Comparison of ENCODE assay signal across 17 cellular contexts in genomic region chr3:61594978-61595687, GRCh38. TPM values are rescaled to one million over a fixed set of nuclear protein-coding genes. Genes with fewer than 3 reads are reported as not detected.
DNase-seq lines count a peak whose midpoint lies in the region; ATAC-seq and TF ChIP-seq lines count a peak whose summit lies in the region.
"Had no signal": no experiment of that assay in that cellular context is flagged by ENCODE, and none has a peak within 500 bp of the region (broad histone marks: within the 10 kb centered on the region; RNA-seq: fewer than 3 reads in every experiment).

No MANE protein-coding gene starts in this region.

- no peaks in the 10 kb centered on the region for H3K27me3 ChIP-seq in gastroesophageal sphincter
- H3K27me3 ChIP-seq: left lung had no signal

- POLR2A ChIA-PET in WTC11 (lab: Charles Lee): no interaction called here

- TF ChIP-seq EP300 in gastroesophageal sphincter (IDR thresholded peaks at IDR 0.05): no peak

- H3K4me1 ChIP-seq in gastroesophageal sphincter: peaks cover 0 to 22% (median 0%) of the 10 kb centered on the region in 3 donors
- H3K4me1 ChIP-seq: left lung had no signal

- peaks cover 75% of the 10 kb centered on the region for H3K4me1 Mint-ChIP-seq in WTC11
- H3K4me1 Mint-ChIP-seq in activated T-helper 17 cell treated with anti-CD3 and anti-CD28 coated beads, Interleukin-2, amount 50 U/mL, for 72 hours: no peaks in the 10 kb centered on the region
- H3K4me1 Mint-ChIP-seq: naive thymus-derived CD4-positive, alpha-beta T cell; stimulated activated effector memory CD8-positive, alpha-beta T cell treated with anti-CD3 and anti-CD28 coated beads, Interleukin-12 subunit alpha, Interleukin-12 subunit beta, amount 100 ng/mL, for 72 hours had no signal

- H3K9me3 Mint-ChIP-seq in WTC11: no peaks in the 10 kb centered on the region
- H3K9me3 Mint-ChIP-seq in activated T-helper 17 cell treated with anti-CD3 and anti-CD28 coated beads, Interleukin-2, amount 50 U/mL, for 72 hours: peaks cover 4% of the 10 kb centered on the region

- H3K27me3 Mint-ChIP-seq in WTC11 (ENCODE audit: low read depth): no peaks in the 10 kb centered on the region
- no peaks in the 10 kb centered on the region for H3K27me3 Mint-ChIP-seq in activated T-helper 17 cell treated with anti-CD3 and anti-CD28 coated beads, Interleukin-2, amount 50 U/mL, for 72 hours

- TF ChIP-seq CTCF in WTC11 (IDR thresholded peaks at IDR 0.05) (no peak), gastroesophageal sphincter (IDR thresholded peaks at IDR 0.05) (no peak), GM10266 (IDR thresholded peaks at IDR 0.05; ENCODE audit: control insufficient read depth, insufficient read depth, low read depth, missing control alignments) (no peak)

- CTCF ChIA-PET in WTC11 (lab: Charles Lee): no interaction called here

- H3K27ac Mint-ChIP-seq in WTC11: peak overlapping the region; percentile 47
- H3K27ac Mint-ChIP-seq in activated T-helper 17 cell treated with anti-CD3 and anti-CD28 coated beads, Interleukin-2, amount 50 U/mL, for 72 hours: no peak overlapping the region
- H3K27ac Mint-ChIP-seq: naive thymus-derived CD4-positive, alpha-beta T cell; stimulated activated effector memory CD8-positive, alpha-beta T cell treated with anti-CD3 and anti-CD28 coated beads, Interleukin-12 subunit alpha, Interleukin-12 subunit beta, amount 100 ng/mL, for 72 hours had no signal

- TF ChIP-seq POLR2A in gastroesophageal sphincter (IDR thresholded peaks at IDR 0.05): no peak

- H3K9me3 ChIP-seq in gastroesophageal sphincter: no peaks in the 10 kb centered on the region
- H3K9me3 ChIP-seq: left lung had no signal

- H3K36me3 Mint-ChIP-seq in WTC11: no peaks in the 10 kb centered on the region; the same call in 1 of the 2 replicates
- no peaks in the 10 kb centered on the region for H3K36me3 Mint-ChIP-seq in activated T-helper 17 cell treated with anti-CD3 and anti-CD28 coated beads, Interleukin-2, amount 50 U/mL, for 72 hours (ENCODE audit: low read depth)
- H3K36me3 Mint-ChIP-seq: naive thymus-derived CD4-positive, alpha-beta T cell; stimulated activated effector memory CD8-positive, alpha-beta T cell treated with anti-CD3 and anti-CD28 coated beads, Interleukin-12 subunit alpha, Interleukin-12 subunit beta, amount 100 ng/mL, for 72 hours had no signal

- no peak overlapping the region for H3K4me3 Mint-ChIP-seq in WTC11
- no peak overlapping the region for H3K4me3 Mint-ChIP-seq in activated T-helper 17 cell treated with anti-CD3 and anti-CD28 coated beads, Interleukin-2, amount 50 U/mL, for 72 hours
- H3K4me3 Mint-ChIP-seq: naive thymus-derived CD4-positive, alpha-beta T cell; stimulated activated effector memory CD8-positive, alpha-beta T cell treated with anti-CD3 and anti-CD28 coated beads, Interleukin-12 subunit alpha, Interleukin-12 subunit beta, amount 100 ng/mL, for 72 hours had no signal

- no peak overlapping the region for H3K4me3 ChIP-seq in gastroesophageal sphincter
- H3K4me3 ChIP-seq: left lung had no signal

- ATAC-seq in WTC11 (no peak), gastroesophageal sphincter (peak; percentile 42)
- ATAC-seq in activated T-helper 17 cell treated with anti-CD3 and anti-CD28 coated beads, Interleukin-2, amount 50 U/mL, for 72 hours (replicated peaks): no peak
- ATAC-seq: left lung; naive thymus-derived CD4-positive, alpha-beta T cell; stimulated activated effector memory CD8-positive, alpha-beta T cell treated with anti-CD3 and anti-CD28 coated beads, Interleukin-12 subunit alpha, Interleukin-12 subunit beta, amount 100 ng/mL, for 72 hours had no signal

- WGBS in gastroesophageal sphincter (ENCODE audit: low coverage in 1 of 2), 2 donors: 37 to 67% methylated on average over 8 to 10 of the region's 10 CpGs

- DNase-seq in EL (peak; percentile 49), WTC11 (ENCODE audit: low spot score) (no peak), retina (peak; percentile 21), GM10266 (ENCODE audit: extremely low spot score) (no peak), NCI-H1436 (lab: John Stamatoyannopoulos, UW) (no peak), dedifferentiated amniotic fluid mesenchymal stem cell (ENCODE audit: extremely low spot score) (no peak)
- DNase-seq: activated CD4-positive, CD25-positive, alpha-beta regulatory T cell treated with anti-CD3 and anti-CD28 coated beads, Interleukin-2, amount 50 U/mL, for 72 hours; activated naive CD4-positive, alpha-beta T cell treated with anti-CD3 and anti-CD28 coated beads, Interleukin-2, amount 50 U/mL, for 16 hours; DMS 273 treated with DMSO at 0.1 percent for 48 hours; left lung; naive thymus-derived CD4-positive, alpha-beta T cell; NCI-H2029; stimulated activated CD4-positive, alpha-beta T cell treated with anti-CD3 and anti-CD28 coated beads, Interleukin-4, amount 100 ng/mL, for 24 hours; T-helper 1 cell had no signal

- no peaks in the 10 kb centered on the region for H3K36me3 ChIP-seq in gastroesophageal sphincter
- H3K36me3 ChIP-seq: left lung had no signal

- H3K27ac ChIP-seq in gastroesophageal sphincter: peak overlapping the region in 1 of 4 donors; percentile 17

TF ChIP-seq in WTC11, 78 proteins besides CTCF, POLR2A, EP300 and RAD21:
- no peak for TF ChIP-seq E2F5 (CRISPR knock-in tag; IDR thresholded peaks at IDR 0.05)
- TF ChIP-seq TCF7 (CRISPR knock-in tag; IDR thresholded peaks at IDR 0.05; ENCODE audit: low read depth): no peak
- TF ChIP-seq HMGA2 (CRISPR knock-in tag; IDR thresholded peaks at IDR 0.05): no peak
- TF ChIP-seq ZNF138 (CRISPR knock-in tag; conservative IDR thresholded peaks at IDR 0.05): no peak
- no peak for TF ChIP-seq ZSCAN18 (CRISPR knock-in tag; IDR thresholded peaks at IDR 0.05)
- TF ChIP-seq NR3C1 (CRISPR knock-in tag; conservative IDR thresholded peaks at IDR 0.05; ENCODE audit: low read depth): no peak
- TF ChIP-seq JUN (CRISPR knock-in tag; IDR thresholded peaks at IDR 0.05): no peak
- no peak for TF ChIP-seq STAT6 (CRISPR knock-in tag; conservative IDR thresholded peaks at IDR 0.05; ENCODE audit: low read depth)
- TF ChIP-seq MYBL2 (CRISPR knock-in tag; IDR thresholded peaks at IDR 0.05): no peak

RNA-seq across cellular contexts. Expression of gene PTPRG, which starts 33.8 kb away (rescaled TPM):
- 106 to 121 TPM (median 119 TPM) in 3 replicates for total RNA-seq in WTC11 (2021)
- 10 to 100 TPM; 48.7 to 81.9 (median 52.8) TPM for total RNA-seq in gastroesophageal sphincter
- not detected for total RNA-seq in activated T-helper 17 cell treated with anti-CD3 and anti-CD28 coated beads, Interleukin-2, amount 50 U/mL, for 72 hours

Comparison
In these comparisons a context has a peak if more than half of its experiments do, and no peak if none do; other contexts are left out.
1. DNase-seq: peak in EL (single experiment) and retina (single experiment); none in WTC11 (single experiment), GM10266 (single experiment), NCI-H1436 (single experiment) and dedifferentiated amniotic fluid mesenchymal stem cell (single experiment).
2. RNA of gene PTPRG, which starts 33.8 kb away (total RNA-seq): 106 to 121 TPM in WTC11 and 48.7 to 81.9 TPM in gastroesophageal sphincter; not detected in activated T-helper 17 cell treated with anti-CD3 and anti-CD28 coated beads, Interleukin-2, amount 50 U/mL, for 72 hours; every median in the first group is over 10 times any median in the second.